21 cellular contexts compared by ENCODE assay signal in the genomic region with DNA sequence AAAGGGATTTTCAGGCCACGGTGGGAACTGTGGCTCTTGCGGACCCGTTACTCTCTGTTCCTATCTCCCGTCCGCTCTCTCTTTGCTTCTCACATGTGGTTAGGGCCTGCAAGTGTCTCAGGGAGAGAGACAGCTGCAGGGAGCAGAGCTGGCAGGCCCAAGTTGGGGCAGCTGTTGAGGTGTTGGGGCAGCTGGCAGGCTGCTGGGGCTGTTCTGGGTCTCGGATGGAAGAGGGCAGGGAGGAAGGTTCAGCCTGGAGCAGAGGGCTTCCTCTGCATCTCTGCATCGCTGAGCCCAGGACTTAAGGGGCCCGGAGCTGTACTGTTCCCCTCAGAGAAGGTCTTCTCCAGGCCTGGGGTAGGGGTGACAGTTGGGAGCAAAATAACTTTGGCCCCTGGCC. TPM values are rescaled to one million over a fixed set of nuclear protein-coding genes. Genes with fewer than 3 reads are reported as not detected.
A peak's percentile ranks its signal among the peaks of the same experiment; 100 is the strongest.
DNase-seq lines count a peak whose midpoint lies in the region; ATAC-seq, FAIRE-seq and TF ChIP-seq lines count a peak whose summit lies in the region.
"Had no signal": no experiment of that assay in that cellular context is flagged by ENCODE, and none has a peak within 500 bp of the region (broad histone marks: within the 10 kb centered on the region; RNA-seq: fewer than 3 reads in every experiment).

No MANE protein-coding gene starts in this region.

- peaks cover 23% of the 10 kb centered on the region for H3K4me1 ChIP-seq in SJCRH30
- peaks cover 9% of the 10 kb centered on the region for H3K4me1 ChIP-seq in hepatocyte (ENCODE audit: insufficient read depth)

- H3K27ac ChIP-seq in 22Rv1 (peak overlapping the region; percentile 27; the same call in 1 of the 2 replicates), SJCRH30 (peak overlapping the region; percentile 73), hepatocyte (no peak overlapping the region)

- no peak overlapping the region for H3K4me2 ChIP-seq in hepatocyte

- H3K9me2 ChIP-seq in hepatocyte (replicated peaks; ENCODE audit: insufficient read depth) = no peaks in the 10 kb centered on the region

- H3K4me1 Mint-ChIP-seq in neural crest cell (peaks cover 19% of the 10 kb centered on the region), chondrocyte (ENCODE audit: low read depth) (peaks cover 6% of the 10 kb centered on the region)

- H3K4me3 Mint-ChIP-seq in neural crest cell (peak overlapping the region; percentile 66), chondrocyte (ENCODE audit: unreplicated experiment) (no peak overlapping the region)
- H3K4me3 Mint-ChIP-seq: CD4-positive, alpha-beta T cell; H9 had no signal

- H3K27me3 Mint-ChIP-seq in neural crest cell (ENCODE audit: low read depth) (peaks cover 11% of the 10 kb centered on the region), chondrocyte (ENCODE audit: low read depth) (no peaks in the 10 kb centered on the region)
- H3K27me3 Mint-ChIP-seq: CD4-positive, alpha-beta T cell had no signal

- H3K27me3 ChIP-seq in SJCRH30 = no peaks in the 10 kb centered on the region
- no peaks in the 10 kb centered on the region for H3K27me3 ChIP-seq in hepatocyte

- peak; percentile 38; the same call in 1 of the 2 replicates for TF ChIP-seq POLR2A in GM12892 (IDR thresholded peaks at IDR 0.05; ENCODE audit: low read depth, low read length)

- WGBS in hepatocyte (ENCODE audit: low lambda C conversion rate, missing lambda C conversion rate) = 98% methylated on average over 8 of the region's 8 CpGs

- TF ChIP-seq CTCF in 22Rv1 (IDR thresholded peaks at IDR 0.05) (no peak), neural crest cell (conservative IDR thresholded peaks at IDR 0.05) (no peak), hepatocyte (IDR thresholded peaks at IDR 0.05; ENCODE audit: poor library complexity) (no peak), chondrocyte (IDR thresholded peaks at IDR 0.05) (no peak)

- no peak overlapping the region for H3K27ac Mint-ChIP-seq in neural crest cell (ENCODE audit: unreplicated experiment)
- H3K27ac Mint-ChIP-seq in chondrocyte (ENCODE audit: unreplicated experiment) = no peak overlapping the region
- H3K27ac Mint-ChIP-seq: CD4-positive, alpha-beta T cell; H9 had no signal

- H3K9me3 Mint-ChIP-seq in neural crest cell (no peaks in the 10 kb centered on the region), chondrocyte (ENCODE audit: low read depth) (no peaks in the 10 kb centered on the region)
- H3K9me3 Mint-ChIP-seq: CD4-positive, alpha-beta T cell; H9 had no signal

- H3K4me3 ChIP-seq in SJCRH30 = no peak overlapping the region
- H3K4me3 ChIP-seq in hepatocyte = no peak overlapping the region

- H3K36me3 ChIP-seq in SJCRH30 = peaks cover 5% of the 10 kb centered on the region; the same call in 1 of the 2 replicates
- no peaks in the 10 kb centered on the region for H3K36me3 ChIP-seq in hepatocyte (replicated peaks; ENCODE audit: insufficient read depth, low read depth)

- no peak for ATAC-seq in GM18519 (IDR thresholded peaks at IDR 0.05; ENCODE audit: low FRiP score, unreplicated experiment)
- no peak for ATAC-seq in stimulated activated naive CD8-positive, alpha-beta T cell treated with anti-CD3 and anti-CD28 coated beads, Interleukin-15, Interleukin-2, amounts not matched to agents 100 U/mL and 50 U/mL, for 24 hours
- ATAC-seq: HepG2 had no signal

- no peak for FAIRE-seq in GM12892 (lab: Jason Lieb, UNC)
- FAIRE-seq: G401.6, HepG2 had no signal

- H3K36me3 Mint-ChIP-seq in neural crest cell (ENCODE audit: low read depth) (peaks cover 5% of the 10 kb centered on the region), chondrocyte (ENCODE audit: low read depth) (peaks cover 24% of the 10 kb centered on the region)

- peaks cover 10% of the 10 kb centered on the region for H4K20me1 ChIP-seq in hepatocyte (ENCODE audit: insufficient read depth, poor library complexity, severe bottlenecking)

- DNase-seq in GM12892 (ENCODE audit: insufficient read length) (no peak), SJCRH30 (peak; percentile 89), neural crest cell (ENCODE audit: low read depth, low spot score) (no peak), hepatocyte (ENCODE audit: low spot score) (no peak), chondrocyte (ENCODE audit: low spot score) (no peak)
- DNase-seq in stimulated activated naive CD8-positive, alpha-beta T cell treated with anti-CD3 and anti-CD28 coated beads, Interleukin-15, Interleukin-2, amounts not matched to agents 100 U/mL and 50 U/mL, for 24 hours = no peak
- DNase-seq: ACHN; C1 segment of cervical spinal cord; Calu3; CD4-positive, alpha-beta T cell; DMS153; DMS79 treated with DMSO at 0.1 percent for 48 hours; EL; GOT3; H9 had no signal

- no peak overlapping the region for H2AFZ ChIP-seq in hepatocyte

- H3K9me3 ChIP-seq in SJCRH30 (replicated peaks) (no peaks in the 10 kb centered on the region), hepatocyte (ENCODE audit: low read depth) (no peaks in the 10 kb centered on the region)

- H3K79me2 ChIP-seq in hepatocyte = peaks cover 16% of the 10 kb centered on the region

RNA-seq across cellular contexts. Expression of a gene that starts 2.6 kb away (rescaled TPM):
- 0.47 TPM for polyA plus RNA-seq in GM12892 (2012; ENCODE audit: missing spikeins)
- total RNA-seq in SJCRH30 (2014; rRNA removed; shearing (Covaris generic)) = 4.5 and 5.8 TPM in 2 replicates
- total RNA-seq in neural crest cell = 44.6 and 46.0 TPM in 2 replicates
- 0.36 and 1.7 TPM in 2 replicates for total RNA-seq in hepatocyte
- polyA plus RNA-seq in hepatocyte = 6.2 and 7.3 TPM in 2 replicates
- total RNA-seq in chondrocyte = 2.5 to 2.8 TPM (median 2.8 TPM) in 3 replicates

RNA-seq across cellular contexts. Expression of a gene that starts 7.0 kb away (rescaled TPM):
- polyA plus RNA-seq in GM12892 (2012; ENCODE audit: missing spikeins) = 58.2 TPM
- total RNA-seq in SJCRH30 (2014; rRNA removed; shearing (Covaris generic)) = 82.0 and 83.2 TPM in 2 replicates
- total RNA-seq in neural crest cell (114 and 116 TPM in 2 replicates), hepatocyte (87.9 and 88.4 TPM in 2 replicates), chondrocyte (124 to 125 TPM (median 124 TPM) in 3 replicates)
- polyA plus RNA-seq in hepatocyte = 17.5 and 19.9 TPM in 2 replicates

RNA-seq across cellular contexts. Expression of a gene that starts 13.5 kb away (rescaled TPM):
- polyA plus RNA-seq in GM12892 (2012; ENCODE audit: missing spikeins) = 25.8 TPM
- total RNA-seq in SJCRH30 (2014; rRNA removed; shearing (Covaris generic)) = 43.6 and 44.9 TPM in 2 replicates
- total RNA-seq in neural crest cell = 59.4 and 60.9 TPM in 2 replicates
- 111 and 132 TPM in 2 replicates for total RNA-seq in hepatocyte
- 265 and 267 TPM in 2 replicates for polyA plus RNA-seq in hepatocyte
- total RNA-seq in chondrocyte = 180 to 193 TPM (median 187 TPM) in 3 replicates

RNA-seq across cellular contexts. Expression of a gene that starts 16.3 kb away (rescaled TPM):
- polyA plus RNA-seq in GM12892 (2012; ENCODE audit: missing spikeins) = not detected
- not detected in 2 replicates for total RNA-seq in SJCRH30 (2014; rRNA removed; shearing (Covaris generic))
- total RNA-seq in neural crest cell (0.57 and 1.0 TPM in 2 replicates), hepatocyte (20.6 and 21.4 TPM in 2 replicates), chondrocyte (2.0 to 4.7 TPM (median 4.3 TPM) in 3 replicates)
- 36.4 and 48.6 TPM in 2 replicates for polyA plus RNA-seq in hepatocyte
- total RNA-seq: A172, HT1080 had no signal

RNA-seq across cellular contexts. Expression of a gene that starts 17.9 kb away (rescaled TPM):
- polyA plus RNA-seq in GM12892 (2012; ENCODE audit: missing spikeins) = 8.6 TPM
- 6.8 and 9.0 TPM in 2 replicates for total RNA-seq in SJCRH30 (2014; rRNA removed; shearing (Covaris generic))
- total RNA-seq in neural crest cell (64.5 and 70.8 TPM in 2 replicates), hepatocyte (13.4 and 19.2 TPM in 2 replicates), chondrocyte (44.3 to 50.8 TPM (median 47.8 TPM) in 3 replicates)
- 28.8 and 35.3 TPM in 2 replicates for polyA plus RNA-seq in hepatocyte

Comparison
In these comparisons a context has a peak if more than half of its experiments do, and no peak if none do; other contexts are left out.
1. DNase-seq: peak in SJCRH30 (2 of 2); none in GM12892 (single experiment), neural crest cell (single experiment), hepatocyte (single experiment), chondrocyte (single experiment) and stimulated activated naive CD8-positive, alpha-beta T cell treated with anti-CD3 and anti-CD28 coated beads, Interleukin-15, Interleukin-2, amounts not matched to agents 100 U/mL and 50 U/mL, for 24 hours (single experiment).